In the genomic region with DNA sequence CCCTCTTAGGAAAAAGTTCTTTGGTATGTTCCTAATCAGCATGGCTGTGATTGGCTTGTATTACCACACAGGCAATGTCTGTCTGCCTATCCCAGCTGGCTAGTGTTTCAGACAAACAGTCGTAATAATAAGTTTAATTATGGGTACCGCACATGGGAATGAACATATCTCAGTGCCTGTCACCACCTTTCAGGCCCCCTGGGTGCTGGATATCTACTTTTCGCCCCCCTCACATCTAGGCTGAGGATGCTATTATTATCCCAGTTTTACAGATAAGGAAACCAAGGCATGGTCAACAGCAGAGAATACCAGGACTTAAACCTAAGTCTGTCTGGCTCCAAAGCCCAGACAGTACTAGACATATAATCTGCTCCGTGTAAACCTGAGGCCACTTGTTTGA, we compare ENCODE assay signal across 30 cellular contexts.
"Had no signal": no experiment of that assay in that cellular context is flagged by ENCODE, and none has a peak within 500 bp of the region (broad histone marks: within the 10 kb centered on the region; RNA-seq: fewer than 3 reads in every experiment).

No MANE protein-coding gene starts in this region.

- H3K27me3 ChIP-seq: brain microvascular endothelial cell, colonic mucosa, esophagus squamous epithelium, gastroesophageal sphincter had no signal

- H3K27ac ChIP-seq: brain microvascular endothelial cell, colonic mucosa, epithelial cell of prostate, esophagus squamous epithelium, gastroesophageal sphincter, WERI-Rb-1 had no signal

- H3K4me3 Mint-ChIP-seq: activated B cell treated with CpG ODN at 0.5 μM for 24 hours; activated CD4-positive, alpha-beta memory T cell treated with anti-CD3 and anti-CD28 coated beads, Interleukin-2, amount 10 ng/mL, durations not matched to agents 7 days and 5 days; activated naive CD8-positive, alpha-beta T cell; activated T-cell treated with anti-CD3 and anti-CD28 coated beads, Interleukin-2, amount 50 U/mL, for 4 hours; activated T-helper 17 cell treated with anti-CD3 and anti-CD28 coated beads, Interleukin-2, amount 50 U/mL, for 72 hours; T-cell; T-helper 1 cell treated with Interleukin-12 subunit alpha and Interleukin-12 subunit beta and Interleukin-4 antibody, amounts not matched to agents 30 μg/mL and 1 μg/mL, for 36 hours; T-helper 2 cell treated with Interferon-gamma antibody and Interleukin-4, amounts not matched to agents 5 μg/mL and 100 μg/mL, for 36 hours had no signal

- H3K9me3 Mint-ChIP-seq: activated B cell treated with CpG ODN at 0.5 μM for 24 hours; activated CD4-positive, alpha-beta memory T cell treated with anti-CD3 and anti-CD28 coated beads, Interleukin-2, amount 10 ng/mL, durations not matched to agents 7 days and 5 days; activated T-cell treated with anti-CD3 and anti-CD28 coated beads, Interleukin-2, amount 50 U/mL, for 4 hours; activated T-helper 17 cell treated with anti-CD3 and anti-CD28 coated beads, Interleukin-2, amount 50 U/mL, for 72 hours; T-cell; T-helper 1 cell treated with Interleukin-12 subunit alpha and Interleukin-12 subunit beta and Interleukin-4 antibody, amounts not matched to agents 30 μg/mL and 1 μg/mL, for 36 hours; T-helper 2 cell treated with Interferon-gamma antibody and Interleukin-4, amounts not matched to agents 5 μg/mL and 100 μg/mL, for 36 hours had no signal

- H3K9me3 ChIP-seq: colonic mucosa, esophagus squamous epithelium, gastroesophageal sphincter had no signal

- H3K4me3 ChIP-seq: colonic mucosa, esophagus squamous epithelium, gastroesophageal sphincter had no signal

- H3K4me1 ChIP-seq: colonic mucosa, esophagus squamous epithelium, gastroesophageal sphincter had no signal

- H3K27ac Mint-ChIP-seq: activated B cell treated with CpG ODN at 0.5 μM for 24 hours; activated CD4-positive, alpha-beta memory T cell treated with anti-CD3 and anti-CD28 coated beads, Interleukin-2, amount 10 ng/mL, durations not matched to agents 7 days and 5 days; activated naive CD8-positive, alpha-beta T cell; activated T-helper 17 cell treated with anti-CD3 and anti-CD28 coated beads, Interleukin-2, amount 50 U/mL, for 72 hours; T-cell; T-helper 1 cell treated with Interleukin-12 subunit alpha and Interleukin-12 subunit beta and Interleukin-4 antibody, amounts not matched to agents 30 μg/mL and 1 μg/mL, for 36 hours; T-helper 2 cell treated with Interferon-gamma antibody and Interleukin-4, amounts not matched to agents 5 μg/mL and 100 μg/mL, for 36 hours had no signal

- H3K27me3 Mint-ChIP-seq: activated CD4-positive, alpha-beta memory T cell treated with anti-CD3 and anti-CD28 coated beads, Interleukin-2, amount 10 ng/mL, durations not matched to agents 7 days and 5 days; activated naive CD8-positive, alpha-beta T cell; activated T-helper 17 cell treated with anti-CD3 and anti-CD28 coated beads, Interleukin-2, amount 50 U/mL, for 72 hours; T-cell had no signal

- H3K36me3 ChIP-seq: brain microvascular endothelial cell, colonic mucosa, esophagus squamous epithelium, gastroesophageal sphincter, WERI-Rb-1 had no signal

- DNase-seq: activated B cell treated with CpG ODN at 0.5 μM for 24 hours; activated CD4-positive, alpha-beta memory T cell treated with anti-CD3 and anti-CD28 coated beads, Interleukin-2, amount 10 ng/mL, durations not matched to agents 7 days and 5 days; activated CD4-positive, alpha-beta T cell treated with anti-CD3 and anti-CD28 coated beads for 48 hours; activated CD4-positive, alpha-beta T cell treated with anti-CD3 and anti-CD28 coated beads, Interleukin-2, amount 50 U/mL, for 4 hours; activated CD8-positive, alpha-beta memory T cell treated with anti-CD3 and anti-CD28 coated beads, Interleukin-2, amount 50 U/mL, for 48 hours; activated effector memory CD4-positive, alpha-beta T cell treated with Interleukin-2 at 50 U/mL for 16 hours; activated gamma-delta T cell treated with Interleukin-2 at 50 U/mL for 16 hours; activated naive CD4-positive, alpha-beta T cell treated with anti-CD3 and anti-CD28 coated beads, Interleukin-2, amount 50 U/mL, for 16 hours; activated naive CD4-positive, alpha-beta T cell treated with Interleukin-2 at 50 U/mL for 16 hours; activated T-cell treated with anti-CD3 and anti-CD28 coated beads, Interleukin-2, amount 50 U/mL, for 4 hours; amniotic stem cell; anterior cingulate cortex; brain microvascular endothelial cell; central memory CD4-positive, alpha-beta T cell; cerebellar nuclear complex; colonic mucosa; effector CD8-positive, alpha-beta T cell; esophagus squamous epithelium; foreskin melanocyte; SW 1271; T-cell; T1000; WERI-Rb-1 had no signal

- H3K36me3 Mint-ChIP-seq: activated naive CD8-positive, alpha-beta T cell had no signal

- H3K4me1 Mint-ChIP-seq: activated B cell treated with CpG ODN at 0.5 μM for 24 hours; activated CD4-positive, alpha-beta memory T cell treated with anti-CD3 and anti-CD28 coated beads, Interleukin-2, amount 10 ng/mL, durations not matched to agents 7 days and 5 days; activated T-helper 17 cell treated with anti-CD3 and anti-CD28 coated beads, Interleukin-2, amount 50 U/mL, for 72 hours; T-cell had no signal

- ATAC-seq: activated CD4-positive, CD25-positive, alpha-beta regulatory T cell treated with anti-CD3 and anti-CD28 coated beads, Interleukin-2, amount 50 U/mL, for 24 hours; activated T-cell treated with anti-CD3 and anti-CD28 coated beads, Interleukin-2, amount 50 U/mL, for 4 hours; activated T-helper 17 cell treated with anti-CD3 and anti-CD28 coated beads, Interleukin-2, amount 50 U/mL, for 72 hours; gastroesophageal sphincter; T-cell had no signal
